In the genomic region with DNA sequence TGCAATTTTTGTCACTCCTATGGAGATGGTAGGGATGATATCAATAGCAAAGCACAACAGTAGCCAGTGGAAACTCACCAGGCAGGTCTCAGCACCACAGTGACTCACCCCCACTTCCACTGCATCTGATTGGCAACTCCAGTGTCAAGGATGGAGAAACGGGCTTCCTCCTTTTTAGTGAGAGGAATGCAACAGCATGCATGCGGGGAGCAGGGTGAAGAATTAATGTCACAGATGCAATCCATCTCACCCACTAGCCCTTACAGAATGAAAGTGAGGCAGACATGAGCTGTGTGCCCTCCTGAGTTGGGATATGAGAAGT, we compare ENCODE assay signal across 1 cellular context.
TF ChIP-seq lines count a peak whose summit lies in the region.

No MANE protein-coding gene starts in this region.

TF ChIP-seq in WTC11, 78 proteins besides CTCF, POLR2A, EP300 and RAD21 (continued from another document):
- TF ChIP-seq FOXP4 (CRISPR knock-in tag; IDR thresholded peaks at IDR 0.05) (no peak), OVOL2 (CRISPR knock-in tag; IDR thresholded peaks at IDR 0.05; ENCODE audit: borderline replicate concordance) (no peak), ZNF317 (CRISPR knock-in tag; IDR thresholded peaks at IDR 0.05; ENCODE audit: borderline replicate concordance, low read depth) (no peak), ATF1 (CRISPR knock-in tag; IDR thresholded peaks at IDR 0.05) (no peak), CBFB (CRISPR knock-in tag; IDR thresholded peaks at IDR 0.05; ENCODE audit: low read depth) (no peak)
- TF ChIP-seq, protein P1, sequence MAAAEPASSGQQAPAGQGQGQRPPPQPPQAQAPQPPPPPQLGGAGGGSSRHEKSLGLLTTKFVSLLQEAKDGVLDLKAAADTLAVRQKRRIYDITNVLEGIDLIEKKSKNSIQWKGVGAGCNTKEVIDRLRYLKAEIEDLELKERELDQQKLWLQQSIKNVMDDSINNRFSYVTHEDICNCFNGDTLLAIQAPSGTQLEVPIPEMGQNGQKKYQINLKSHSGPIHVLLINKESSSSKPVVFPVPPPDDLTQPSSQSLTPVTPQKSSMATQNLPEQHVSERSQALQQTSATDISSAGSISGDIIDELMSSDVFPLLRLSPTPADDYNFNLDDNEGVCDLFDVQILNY (CRISPR knock-in tag; IDR thresholded peaks at IDR 0.05) = no peak
